In the genomic region with DNA sequence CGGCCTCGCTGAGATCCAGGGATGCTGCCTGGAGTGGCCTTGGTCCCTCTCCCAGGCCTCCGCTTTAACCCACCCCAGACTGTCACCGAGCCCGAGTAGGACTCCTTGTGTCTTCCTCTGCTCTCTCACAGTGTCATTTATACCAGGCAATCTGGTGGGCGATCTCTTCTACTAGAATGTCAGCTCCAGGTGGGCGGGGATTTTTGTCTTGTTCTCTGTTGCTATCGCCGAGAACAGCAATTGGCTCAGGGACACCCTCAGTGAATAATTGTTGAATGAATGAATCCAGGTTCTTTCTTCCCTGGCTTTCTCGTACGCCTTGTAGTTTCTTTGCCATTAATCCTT, we compare ENCODE assay signal across 8 cellular contexts. TPM values are rescaled to one million over a fixed set of nuclear protein-coding genes. Genes with fewer than 3 reads are reported as not detected.
DNase-seq lines count a peak whose midpoint lies in the region; ATAC-seq and TF ChIP-seq lines count a peak whose summit lies in the region.

No MANE protein-coding gene starts in this region.

- H3K27me3 ChIP-seq in RWPE2 (ENCODE audit: insufficient read depth, poor library complexity, severe bottlenecking) (no peaks in the 10 kb centered on the region), dorsolateral prefrontal cortex (no peaks in the 10 kb centered on the region), thoracic aorta (replicated peaks; ENCODE audit: insufficient read depth) (no peaks in the 10 kb centered on the region)
- H3K27me3 ChIP-seq in naive thymus-derived CD4-positive, alpha-beta T cell (ENCODE audit: control insufficient read depth in 2 of 2, insufficient read depth in 2 of 2, low read length in 2 of 2), result no peaks in the 10 kb centered on the region

- CTCF ChIA-PET in naive thymus-derived CD4-positive, alpha-beta T cell (lab: Charles Lee), result no interaction called here

- intact Hi-C loops in dorsolateral prefrontal cortex (cut with DNase I), result loop anchor here (5.0 to 10.0 kb wide), 3 partner anchors 87 to 609 kb away; partner anchors contain the start of genes DHODH (in 2 of the 2), AP1G1 (in 1 of the 2) and ZNF19 (in 1 of the 2)
- intact Hi-C loops in naive thymus-derived CD4-positive, alpha-beta T cell (cut with micrococcal nuclease), result loop anchor here (5.0 to 10.0 kb wide), 3 partner anchors 132 to 1839 kb away; partner anchors contain the start of genes EXOSC6 (in 1 of the 2) and ZNF821 (in 1 of the 2)

- ATAC-seq in RWPE2 (ENCODE audit: low read depth) (no peak; the same call in 2 of the 3 replicates), thoracic aorta (ENCODE audit: insufficient number of reproducible peaks, low FRiP score, low read depth) (no peak), GM18861 (IDR thresholded peaks at IDR 0.05; ENCODE audit: unreplicated experiment) (no peak)
- ATAC-seq in naive thymus-derived CD4-positive, alpha-beta T cell, result no peak

- peaks cover 17% of the 10 kb centered on the region for H3K4me1 ChIP-seq in RWPE2 (ENCODE audit: insufficient read depth, poor library complexity, severe bottlenecking)
- H3K4me1 ChIP-seq in naive thymus-derived CD4-positive, alpha-beta T cell (ENCODE audit: control insufficient read depth in 2 of 2, insufficient read depth in 2 of 2, low read length in 2 of 2), result peaks cover 21 to 24% of the 10 kb centered on the region in 2 donors
- H3K4me1 ChIP-seq in thoracic aorta (ENCODE audit: control insufficient read depth in 1 of 2, low read depth in 2 of 2), result peaks cover 22 to 31% of the 10 kb centered on the region in 2 donors

- peak overlapping the region; percentile 90 for H3K4me3 ChIP-seq in GM12875 (ENCODE audit: low read depth, low read length)
- peak overlapping the region; percentile 80 for H3K4me3 ChIP-seq in RWPE2 (ENCODE audit: severe bottlenecking)
- peak overlapping the region; percentile 50 to 100 (median 92) for H3K4me3 ChIP-seq in dorsolateral prefrontal cortex
- H3K4me3 ChIP-seq in naive thymus-derived CD4-positive, alpha-beta T cell (ENCODE audit: low read length), result peak overlapping the region; percentile 86
- peak overlapping the region; percentile 97 for H3K4me3 ChIP-seq in thoracic aorta

- TF ChIP-seq CTCF in GM12875 (IDR thresholded peaks at IDR 0.05; ENCODE audit: borderline replicate concordance, insufficient read depth, low read depth, low read length), result no peak
- TF ChIP-seq CTCF in RWPE2 (IDR thresholded peaks at IDR 0.05; ENCODE audit: poor library complexity, severe bottlenecking), result no peak
- no peak for TF ChIP-seq CTCF in dorsolateral prefrontal cortex (IDR thresholded peaks at IDR 0.05 in 54 of 56, conservative IDR thresholded peaks at IDR 0.05 in 2 of 56; ENCODE audit: low read depth in 1 of 56, partially characterized antibody in 56 of 56)
- TF ChIP-seq CTCF in thoracic aorta (IDR thresholded peaks at IDR 0.05), result no peak

- DNase-seq in RWPE2 (ENCODE audit: low spot score) (no peak), dorsolateral prefrontal cortex (peak in 1 of 10 donors; percentile 27), thoracic aorta (ENCODE audit: low spot score) (no peak), Ammon's horn (ENCODE audit: low spot score) (no peak)
- peak in 2 of 9 donors; percentile 3 to 23 for DNase-seq in naive thymus-derived CD4-positive, alpha-beta T cell
- no peak for DNase-seq in effector CD4-positive, alpha-beta T cell

- POLR2A ChIA-PET in naive thymus-derived CD4-positive, alpha-beta T cell (lab: Charles Lee), result interaction anchor here (0.7 to 1.0 kb wide), 2 partner anchors 18 to 286 kb away, joined by 3 read pairs; partner anchors contain the start of gene AP1G1

- no peaks in the 10 kb centered on the region for H3K27me3 Mint-ChIP-seq in naive thymus-derived CD4-positive, alpha-beta T cell

- peaks cover 33 to 70% (median 63%) of the 10 kb centered on the region in 7 donors for H3K4me1 Mint-ChIP-seq in naive thymus-derived CD4-positive, alpha-beta T cell

- H3K36me3 ChIP-seq in RWPE2 (ENCODE audit: low read depth) (peaks cover 63% of the 10 kb centered on the region), thoracic aorta (peaks cover 38% of the 10 kb centered on the region)
- peaks cover 22 to 60% (median 22%) of the 10 kb centered on the region in 3 experiments for H3K36me3 ChIP-seq in naive thymus-derived CD4-positive, alpha-beta T cell (ENCODE audit: control insufficient read depth in 2 of 3, insufficient read depth in 3 of 3, low read length in 3 of 3)

- H3K36me3 Mint-ChIP-seq in naive thymus-derived CD4-positive, alpha-beta T cell, result peaks cover 19 to 38% (median 23%) of the 10 kb centered on the region in 5 donors

- H3K9me3 Mint-ChIP-seq in naive thymus-derived CD4-positive, alpha-beta T cell, result no peaks in the 10 kb centered on the region

- H3K9me3 ChIP-seq in RWPE2 (ENCODE audit: severe bottlenecking) (no peaks in the 10 kb centered on the region), thoracic aorta (no peaks in the 10 kb centered on the region)
- no peaks in the 10 kb centered on the region for H3K9me3 ChIP-seq in naive thymus-derived CD4-positive, alpha-beta T cell (ENCODE audit: control insufficient read depth in 2 of 3, low read length in 3 of 3)

- peak overlapping the region; percentile 94 to 100 (median 98) for H3K4me3 Mint-ChIP-seq in naive thymus-derived CD4-positive, alpha-beta T cell

- H3K27ac ChIP-seq in RWPE2 (ENCODE audit: poor library complexity, severe bottlenecking) (peak overlapping the region; percentile 55), dorsolateral prefrontal cortex (peak overlapping the region; percentile 35 to 97 (median 88)), thoracic aorta (peak overlapping the region; percentile 79 to 86)
- peak overlapping the region; percentile 93 for H3K27ac ChIP-seq in naive thymus-derived CD4-positive, alpha-beta T cell (ENCODE audit: low read depth, low read length)

- peak overlapping the region; percentile 92 to 100 (median 99) for H3K27ac Mint-ChIP-seq in naive thymus-derived CD4-positive, alpha-beta T cell

RNA-seq across cellular contexts. Expression of gene DHX38, which starts 0.6 kb away (rescaled TPM):
- total RNA-seq in dorsolateral prefrontal cortex (10 to 100 TPM; 14.9 to 69.2 (median 49.3) TPM), thoracic aorta (10 to 100 TPM; 57.8 to 72.8 TPM)
- 100 to 1,000 TPM in 3 of 5 experiments, 10 to 100 TPM in 2; 90.1 to 113 (median 104) TPM for total RNA-seq in naive thymus-derived CD4-positive, alpha-beta T cell
- 10 to 100 TPM; 21.6 to 46.9 TPM for polyA plus RNA-seq in naive thymus-derived CD4-positive, alpha-beta T cell

RNA-seq across cellular contexts. Expression of gene TXNL4B, which starts 0.8 kb away (rescaled TPM):
- total RNA-seq in dorsolateral prefrontal cortex (10 to 100 TPM in 118 of 120 experiments, 1 to 10 TPM in 2; 6.8 to 28.6 (median 18.1) TPM), thoracic aorta (10 to 100 TPM in 1 of 2 donors, 1 to 10 TPM in 1; 3.7 to 38.6 TPM)
- total RNA-seq in naive thymus-derived CD4-positive, alpha-beta T cell, result 10 to 100 TPM; 12.5 to 20.9 (median 18.5) TPM
- polyA plus RNA-seq in naive thymus-derived CD4-positive, alpha-beta T cell, result 10 to 100 TPM; 13.4 to 22.0 TPM

RNA-seq across cellular contexts. Expression of gene HPR, which starts 31.2 kb away (rescaled TPM):
- total RNA-seq in dorsolateral prefrontal cortex, result 10 to 100 TPM in 20 of 120 experiments, 1 to 10 TPM in 99, not detected in 1; 1.2 to 22.9 (median 4.2) TPM
- total RNA-seq in naive thymus-derived CD4-positive, alpha-beta T cell, result not detected
- polyA plus RNA-seq in naive thymus-derived CD4-positive, alpha-beta T cell, result under 1 TPM in 1 of 2 donors, not detected in 1; 0.34 TPM
- 1 to 10 TPM in 1 of 2 donors, not detected in 1; 2.0 TPM for total RNA-seq in thoracic aorta

RNA-seq across cellular contexts. Expression of gene HP, which starts 39.9 kb away (rescaled TPM):
- total RNA-seq in dorsolateral prefrontal cortex (10 to 100 TPM in 1 of 120 experiments, 1 to 10 TPM in 62, under 1 TPM in 11, not detected in 46; 0.40 to 11.4 (median 1.9) TPM), thoracic aorta (10 to 100 TPM in 1 of 2 donors, 1 to 10 TPM in 1; 5.7 to 10.8 TPM)
- total RNA-seq in naive thymus-derived CD4-positive, alpha-beta T cell, result 1 to 10 TPM in 1 of 5 experiments, not detected in 4; 5.2 TPM
- under 1 TPM in 1 of 2 donors, not detected in 1; 0.26 TPM for polyA plus RNA-seq in naive thymus-derived CD4-positive, alpha-beta T cell
